Comparison of ENCODE assay signal across 9 cellular contexts in genomic region chr21:42537106-42537742, GRCh38. TPM values are rescaled to one million over a fixed set of nuclear protein-coding genes. Genes with fewer than 3 reads are reported as not detected.
DNase-seq lines count a peak whose midpoint lies in the region; ATAC-seq and TF ChIP-seq lines count a peak whose summit lies in the region.
"Had no signal": no experiment of that assay in that cellular context is flagged by ENCODE, and none has a peak within 500 bp of the region (broad histone marks: within the 10 kb centered on the region; RNA-seq: fewer than 3 reads in every experiment).

No MANE protein-coding gene starts in this region.

- peak; percentile 65 for ATAC-seq in activated naive CD8-positive, alpha-beta T cell treated with anti-CD3 and anti-CD28 coated beads, Interleukin-2, amount 50 U/mL, for 24 hours
- ATAC-seq in HG03139 (IDR thresholded peaks at IDR 0.05; ENCODE audit: unreplicated experiment) (no peak), HG03342 (IDR thresholded peaks at IDR 0.05; ENCODE audit: unreplicated experiment) (no peak), HG03521 (IDR thresholded peaks at IDR 0.05; ENCODE audit: unreplicated experiment) (no peak)

- no peaks in the 10 kb centered on the region for H3K27me3 Mint-ChIP-seq in activated naive CD8-positive, alpha-beta T cell treated with anti-CD3 and anti-CD28 coated beads, Interleukin-2, amount 50 U/mL, for 24 hours
- H3K27me3 Mint-ChIP-seq in nephron (ENCODE audit: low read depth) = peaks cover 43% of the 10 kb centered on the region

- no peaks in the 10 kb centered on the region for H3K9me3 Mint-ChIP-seq in activated naive CD8-positive, alpha-beta T cell treated with anti-CD3 and anti-CD28 coated beads, Interleukin-2, amount 50 U/mL, for 24 hours
- H3K9me3 Mint-ChIP-seq in nephron = no peaks in the 10 kb centered on the region

- H3K4me3 Mint-ChIP-seq in activated naive CD8-positive, alpha-beta T cell treated with anti-CD3 and anti-CD28 coated beads, Interleukin-2, amount 50 U/mL, for 24 hours = no peak overlapping the region
- no peak overlapping the region for H3K4me3 Mint-ChIP-seq in nephron

- peak; percentile 21 to 26 (median 23) for TF ChIP-seq CTCF in nephron (IDR thresholded peaks at IDR 0.05; ENCODE audit: unreplicated experiment in 3 of 3)

- peaks cover 9% of the 10 kb centered on the region for H3K36me3 Mint-ChIP-seq in activated naive CD8-positive, alpha-beta T cell treated with anti-CD3 and anti-CD28 coated beads, Interleukin-2, amount 50 U/mL, for 24 hours (ENCODE audit: low read depth)
- no peaks in the 10 kb centered on the region for H3K36me3 Mint-ChIP-seq in nephron (ENCODE audit: low read depth)

- DNase-seq in DMS53 (lab: John Stamatoyannopoulos, UW) = peak; percentile 20
- no peak for DNase-seq in DMS53 treated with DMSO at 0.1 percent for 48 hours (lab: John Stamatoyannopoulos, UW; ENCODE audit: unreplicated experiment)
- peak; percentile 38 for DNase-seq in HT-29 (ENCODE audit: low spot score)
- DNase-seq in activated naive CD8-positive, alpha-beta T cell treated with anti-CD3 and anti-CD28 coated beads, Interleukin-2, amount 50 U/mL, for 24 hours = no peak
- DNase-seq: central memory CD4-positive, alpha-beta T cell had no signal

- no peak overlapping the region for H3K27ac Mint-ChIP-seq in activated naive CD8-positive, alpha-beta T cell treated with anti-CD3 and anti-CD28 coated beads, Interleukin-2, amount 50 U/mL, for 24 hours
- peak overlapping the region in 2 of 3 experiments; percentile 28 to 62 for H3K27ac Mint-ChIP-seq in nephron

- H3K4me1 Mint-ChIP-seq in activated naive CD8-positive, alpha-beta T cell treated with anti-CD3 and anti-CD28 coated beads, Interleukin-2, amount 50 U/mL, for 24 hours = peaks cover 28% of the 10 kb centered on the region
- H3K4me1 Mint-ChIP-seq in nephron = no peaks in the 10 kb centered on the region

RNA-seq across cellular contexts. Expression of gene SLC37A1, which starts 23.6 kb away (rescaled TPM):
- 96.0 and 102 TPM in 2 replicates for total RNA-seq in HT-29 (2014; rRNA removed; shearing (Covaris generic))

RNA-seq across cellular contexts. Expression of gene RSPH1, which starts 41.2 kb away (rescaled TPM):
- 1.9 and 2.7 TPM in 2 replicates for total RNA-seq in HT-29 (2014; rRNA removed; shearing (Covaris generic))

Comparison
In these comparisons a context has a peak if more than half of its experiments do, and no peak if none do; other contexts are left out.
1. DNase-seq: peak in DMS53 (single experiment) and HT-29 (single experiment); none in DMS53 treated with DMSO at 0.1 percent for 48 hours (single experiment) and activated naive CD8-positive, alpha-beta T cell treated with anti-CD3 and anti-CD28 coated beads, Interleukin-2, amount 50 U/mL, for 24 hours (single experiment).